9 cellular contexts compared by ENCODE assay signal in the genomic region with DNA sequence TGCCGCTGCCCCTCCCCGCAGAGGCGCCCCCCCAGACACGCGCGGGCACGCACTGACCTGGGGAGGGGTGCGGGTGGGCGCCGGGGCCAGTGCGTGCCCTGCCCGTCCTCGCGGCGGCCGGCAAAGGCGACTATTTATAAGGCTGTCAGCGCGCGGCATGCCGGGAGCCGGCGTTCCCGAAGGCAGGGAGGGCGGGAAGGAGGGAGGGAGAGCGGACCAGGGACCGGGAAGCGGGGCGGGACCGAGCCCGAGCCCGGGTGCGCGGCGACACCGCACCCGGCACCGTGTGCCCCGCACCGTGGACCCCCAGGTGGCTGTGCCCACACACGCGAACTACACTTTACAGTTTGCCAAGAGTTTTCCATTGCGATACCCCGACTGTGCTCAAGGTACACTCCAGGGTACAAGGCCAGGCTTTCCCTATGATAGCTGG. TPM values are rescaled to one million over a fixed set of nuclear protein-coding genes. Genes with fewer than 3 reads are reported as not detected.
DNase-seq lines count a peak whose midpoint lies in the region; ATAC-seq, FAIRE-seq and TF ChIP-seq lines count a peak whose summit lies in the region.
"Had no signal": no experiment of that assay in that cellular context is flagged by ENCODE, and none has a peak within 500 bp of the region (broad histone marks: within the 10 kb centered on the region; RNA-seq: fewer than 3 reads in every experiment).

Gene AK1, minus strand, starts transcription at position 110 of the 433 bp plus-strand sequence. CDS start 3,058 bp downstream, outside the sequence.

- no peak for DNase-seq in T-helper 2 cell
- DNase-seq in NCI-H748 (lab: John Stamatoyannopoulos, UW; ENCODE audit: unreplicated experiment): peak; percentile 78
- no peak for DNase-seq in bronchial epithelial cell (ENCODE audit: low read depth)
- DNase-seq in iPS-NIHi11 (ENCODE audit: low spot score): peak; percentile 89
- no peak for DNase-seq in retinal pigment epithelial cell (ENCODE audit: low read depth)

- H3K36me3 ChIP-seq in bronchial epithelial cell (ENCODE audit: control insufficient read depth, insufficient read depth, low read length): peaks cover 3% of the 10 kb centered on the region

- H3K27me3 ChIP-seq in bronchial epithelial cell (ENCODE audit: control insufficient read depth, insufficient read depth, low read length): no peaks in the 10 kb centered on the region

- FAIRE-seq in bronchial epithelial cell (lab: Jason Lieb, UNC): no peak
- FAIRE-seq: G401.6 had no signal

- ATAC-seq in HG03342 (IDR thresholded peaks at IDR 0.05; ENCODE audit: unreplicated experiment) (no peak), HG02798 (IDR thresholded peaks at IDR 0.05; ENCODE audit: poor library complexity, unreplicated experiment) (no peak)

- intact Hi-C loops in T-helper 2 cell treated with Interferon-gamma antibody and Interleukin-4, amounts not matched to agents 100 ng/mL and 5 ng/mL, for 36 hours (cut with micrococcal nuclease): no loop called here

- TF ChIP-seq CTCF in bronchial epithelial cell (IDR thresholded peaks at IDR 0.05; ENCODE audit: insufficient read depth, low read length, severe bottlenecking) (no peak), retinal pigment epithelial cell (conservative IDR thresholded peaks at IDR 0.05; ENCODE audit: low read depth, low read length) (no peak)

- peak within 1 kb of the TSS; percentile 48 for H3K4me3 ChIP-seq in bronchial epithelial cell (ENCODE audit: low read depth, low read length)
- H3K4me3 ChIP-seq in retinal pigment epithelial cell (ENCODE audit: low read length): peak within 1 kb of the TSS; percentile 57

RNA-seq across cellular contexts. Expression of gene AK1, which starts in this region (rescaled TPM):
- total RNA-seq in T-helper 2 cell treated with Interferon-gamma antibody and Interleukin-4, amounts not matched to agents 100 ng/mL and 5 ng/mL, for 36 hours: 44.5 and 46.5 TPM in 2 replicates
- 19.0 and 54.0 TPM in 2 replicates for total RNA-seq in bronchial epithelial cell

Comparison
In these comparisons a context has a peak if more than half of its experiments do, and no peak if none do; other contexts are left out.
1. DNase-seq: peak in NCI-H748 (single experiment) and iPS-NIHi11 (single experiment); none in T-helper 2 cell (0 of 5), bronchial epithelial cell (single experiment) and retinal pigment epithelial cell (single experiment).